Comparison of ENCODE assay signal across 9 cellular contexts in genomic region chr1:16067127-16067768, GRCh38. TPM values are rescaled to one million over a fixed set of nuclear protein-coding genes. Genes with fewer than 3 reads are reported as not detected.
DNase-seq lines count a peak whose midpoint lies in the region; ATAC-seq lines count a peak whose summit lies in the region.
"Had no signal": no experiment of that assay in that cellular context is flagged by ENCODE, and none has a peak within 500 bp of the region (broad histone marks: within the 10 kb centered on the region; RNA-seq: fewer than 3 reads in every experiment).

No MANE protein-coding gene starts in this region.

- no peaks in the 10 kb centered on the region for H3K36me3 Mint-ChIP-seq in activated CD8-positive, alpha-beta memory T cell treated with anti-CD3 and anti-CD28 coated beads, Interleukin-2, amount 10 ng/mL, durations not matched to agents 7 days and 5 days
- H3K36me3 Mint-ChIP-seq in stimulated activated naive B cell treated with anti-CD40 and anti-IgM and Interleukin-4, amounts not matched to agents 10 μg/mL and 1 μg/mL and 100 μg/mL, for 72 hours, result no peaks in the 10 kb centered on the region
- H3K36me3 Mint-ChIP-seq: CD8-positive, alpha-beta memory T cell had no signal

- CTCF ChIA-PET in activated CD8-positive, alpha-beta memory T cell treated with anti-CD3 and anti-CD28 coated beads, Interleukin-2, amount 10 ng/mL, durations not matched to agents 7 days and 5 days (lab: Charles Lee), result interaction anchor here (1.4 to 8.5 kb wide), 3 partner anchors 11 to 58 kb away, joined by 3 to 99 read pairs (median 5); no protein-coding TSS in a partner anchor

- DNase-seq in activated CD8-positive, alpha-beta memory T cell treated with anti-CD3 and anti-CD28 coated beads, Interleukin-2, amount 10 ng/mL, durations not matched to agents 7 days and 5 days, result peak; percentile 57
- DNase-seq in activated CD8-positive, alpha-beta memory T cell treated with anti-CD3 and anti-CD28 coated beads, Interleukin-2, amount 50 U/mL, for 48 hours, result no peak
- DNase-seq in RPMI8226 (peak; percentile 70), hypothalamus (lab: John Stamatoyannopoulos, UW) (peak in 32 of 51 donors; percentile 10 to 70 (median 40)), NCI-H128 (lab: John Stamatoyannopoulos, UW; ENCODE audit: unreplicated experiment) (no peak), NCI-H2029 treated with DMSO at 0.1 percent for 48 hours (lab: John Stamatoyannopoulos, UW) (no peak)
- DNase-seq in stimulated activated naive B cell treated with anti-CD40 and anti-IgM and Interleukin-4, amounts not matched to agents 10 μg/mL and 1 μg/mL and 100 μg/mL, for 72 hours, result no peak
- DNase-seq: CD8-positive, alpha-beta memory T cell had no signal

- H3K27me3 Mint-ChIP-seq in activated CD8-positive, alpha-beta memory T cell treated with anti-CD3 and anti-CD28 coated beads, Interleukin-2, amount 10 ng/mL, durations not matched to agents 7 days and 5 days, result peaks cover 29% of the 10 kb centered on the region
- peaks cover 57 to 69% of the 10 kb centered on the region in 2 donors for H3K27me3 Mint-ChIP-seq in stimulated activated naive B cell treated with anti-CD40 and anti-IgM and Interleukin-4, amounts not matched to agents 10 μg/mL and 1 μg/mL and 100 μg/mL, for 72 hours

- no peak overlapping the region for H3K27ac Mint-ChIP-seq in activated CD8-positive, alpha-beta memory T cell treated with anti-CD3 and anti-CD28 coated beads, Interleukin-2, amount 10 ng/mL, durations not matched to agents 7 days and 5 days
- H3K27ac Mint-ChIP-seq in stimulated activated naive B cell treated with anti-CD40 and anti-IgM and Interleukin-4, amounts not matched to agents 10 μg/mL and 1 μg/mL and 100 μg/mL, for 72 hours, result peak overlapping the region; percentile 39
- H3K27ac Mint-ChIP-seq: CD8-positive, alpha-beta memory T cell had no signal

- ATAC-seq in activated CD8-positive, alpha-beta memory T cell treated with anti-CD3 and anti-CD28 coated beads, Interleukin-2, amount 10 ng/mL, durations not matched to agents 7 days and 5 days, result peak; percentile 22
- peak; percentile 16 to 25 for ATAC-seq in stimulated activated naive B cell treated with anti-CD40 and anti-IgM and Interleukin-4, amounts not matched to agents 10 μg/mL and 1 μg/mL and 100 μg/mL, for 72 hours (replicated peaks)
- ATAC-seq in GM21390 (IDR thresholded peaks at IDR 0.05; ENCODE audit: unreplicated experiment), result no peak

- no peaks in the 10 kb centered on the region for H3K9me3 Mint-ChIP-seq in activated CD8-positive, alpha-beta memory T cell treated with anti-CD3 and anti-CD28 coated beads, Interleukin-2, amount 10 ng/mL, durations not matched to agents 7 days and 5 days (ENCODE audit: low read depth)
- no peaks in the 10 kb centered on the region for H3K9me3 Mint-ChIP-seq in stimulated activated naive B cell treated with anti-CD40 and anti-IgM and Interleukin-4, amounts not matched to agents 10 μg/mL and 1 μg/mL and 100 μg/mL, for 72 hours
- H3K9me3 Mint-ChIP-seq: CD8-positive, alpha-beta memory T cell had no signal

- H3K4me3 Mint-ChIP-seq in activated CD8-positive, alpha-beta memory T cell treated with anti-CD3 and anti-CD28 coated beads, Interleukin-2, amount 10 ng/mL, durations not matched to agents 7 days and 5 days, result no peak overlapping the region
- H3K4me3 Mint-ChIP-seq in stimulated activated naive B cell treated with anti-CD40 and anti-IgM and Interleukin-4, amounts not matched to agents 10 μg/mL and 1 μg/mL and 100 μg/mL, for 72 hours, result no peak overlapping the region

- peaks cover 71% of the 10 kb centered on the region for H3K4me1 Mint-ChIP-seq in activated CD8-positive, alpha-beta memory T cell treated with anti-CD3 and anti-CD28 coated beads, Interleukin-2, amount 10 ng/mL, durations not matched to agents 7 days and 5 days
- H3K4me1 Mint-ChIP-seq in stimulated activated naive B cell treated with anti-CD40 and anti-IgM and Interleukin-4, amounts not matched to agents 10 μg/mL and 1 μg/mL and 100 μg/mL, for 72 hours, result peaks cover 13 to 19% of the 10 kb centered on the region in 2 donors

RNA-seq across cellular contexts. Expression of gene FAM131C, which starts 6.2 kb away (rescaled TPM):
- total RNA-seq in activated CD8-positive, alpha-beta memory T cell treated with anti-CD3 and anti-CD28 coated beads, Interleukin-2, amount 10 ng/mL, durations not matched to agents 7 days and 5 days, result 1 to 10 TPM in 1 of 2 experiments, under 1 TPM in 1; 0.91 to 1.8 TPM

RNA-seq across cellular contexts. Expression of gene CLCNKB, which starts 23.7 kb away (rescaled TPM):
- total RNA-seq in activated CD8-positive, alpha-beta memory T cell treated with anti-CD3 and anti-CD28 coated beads, Interleukin-2, amount 10 ng/mL, durations not matched to agents 7 days and 5 days, result not detected
- total RNA-seq: CD8-positive, alpha-beta memory T cell had no signal

RNA-seq across cellular contexts. Expression of gene CLCNKA, which starts 45.4 kb away (rescaled TPM):
- not detected for total RNA-seq in activated CD8-positive, alpha-beta memory T cell treated with anti-CD3 and anti-CD28 coated beads, Interleukin-2, amount 10 ng/mL, durations not matched to agents 7 days and 5 days
- total RNA-seq: CD8-positive, alpha-beta memory T cell had no signal

RNA-seq across cellular contexts. Expression of gene HSPB7, which starts 49.4 kb away (rescaled TPM):
- not detected for total RNA-seq in activated CD8-positive, alpha-beta memory T cell treated with anti-CD3 and anti-CD28 coated beads, Interleukin-2, amount 10 ng/mL, durations not matched to agents 7 days and 5 days
- total RNA-seq: CD8-positive, alpha-beta memory T cell had no signal

Comparison
In these comparisons a context has a peak if more than half of its experiments do, and no peak if none do; other contexts are left out.
1. DNase-seq: peak in activated CD8-positive, alpha-beta memory T cell treated with anti-CD3 and anti-CD28 coated beads, Interleukin-2, amount 10 ng/mL, durations not matched to agents 7 days and 5 days (single experiment), RPMI8226 (single experiment) and hypothalamus (32 of 51); none in activated CD8-positive, alpha-beta memory T cell treated with anti-CD3 and anti-CD28 coated beads, Interleukin-2, amount 50 U/mL, for 48 hours (single experiment), stimulated activated naive B cell treated with anti-CD40 and anti-IgM and Interleukin-4, amounts not matched to agents 10 μg/mL and 1 μg/mL and 100 μg/mL, for 72 hours (single experiment), NCI-H128 (single experiment) and NCI-H2029 treated with DMSO at 0.1 percent for 48 hours (single experiment).